9 cellular contexts compared by ENCODE assay signal in the genomic region with DNA sequence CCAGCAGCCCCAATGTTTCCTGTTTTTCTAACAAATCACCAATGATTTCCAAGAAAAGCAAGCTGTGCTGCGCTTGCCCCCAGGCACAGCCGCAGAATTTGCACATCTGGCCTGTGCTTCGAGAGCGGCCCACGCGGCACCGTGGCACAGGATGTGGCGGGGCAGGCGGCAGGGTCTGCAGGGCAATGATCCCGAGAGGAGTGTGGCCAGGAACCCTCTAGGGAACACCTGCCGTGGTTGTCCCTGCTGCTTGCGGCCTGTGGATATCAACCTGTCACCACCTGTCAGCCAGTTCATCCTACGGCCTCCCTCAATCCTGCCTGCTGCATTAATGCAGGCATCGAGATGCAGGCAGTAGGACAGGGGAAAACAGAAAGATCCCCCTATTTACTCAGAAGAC. TPM values are rescaled to one million over a fixed set of nuclear protein-coding genes. Genes with fewer than 3 reads are reported as not detected.
DNase-seq lines count a peak whose midpoint lies in the region; ATAC-seq and TF ChIP-seq lines count a peak whose summit lies in the region.
"Had no signal": no experiment of that assay in that cellular context is flagged by ENCODE, and none has a peak within 500 bp of the region (broad histone marks: within the 10 kb centered on the region; RNA-seq: fewer than 3 reads in every experiment).

No MANE protein-coding gene starts in this region.

- no peaks in the 10 kb centered on the region for H3K79me2 ChIP-seq in GM23248 (ENCODE audit: insufficient read depth)

- H3K27me3 ChIP-seq in left lung, result peaks cover 0 to 10% of the 10 kb centered on the region in 2 donors
- 0 out of 2 replicates have a peak, but pooled peaks cover 22% of the 10 kb centered on the region for H3K27me3 ChIP-seq in GM23248 (replicated peaks; ENCODE audit: insufficient read depth)

- H3K4me2 ChIP-seq in GM23248 (ENCODE audit: unreplicated experiment), result no peak overlapping the region
- H3K4me2 ChIP-seq: SK-N-SH had no signal

- peaks cover 83 to 86% of the 10 kb centered on the region in 2 donors for H3K36me3 Mint-ChIP-seq in CD14-positive monocyte
- H3K36me3 Mint-ChIP-seq in activated CD4-positive, alpha-beta memory T cell treated with anti-CD3 and anti-CD28 coated beads, Interleukin-2, amount 10 ng/mL, durations not matched to agents 7 days and 5 days (ENCODE audit: low read depth), result peaks cover 61% of the 10 kb centered on the region

- ATAC-seq in HG02798 (IDR thresholded peaks at IDR 0.05; ENCODE audit: poor library complexity, unreplicated experiment) (peak; percentile 68), left lung (peak; percentile 46)

- POLR2A ChIA-PET in activated CD4-positive, alpha-beta memory T cell treated with anti-CD3 and anti-CD28 coated beads, Interleukin-2, amount 10 ng/mL, durations not matched to agents 7 days and 5 days (lab: Charles Lee), result interaction anchor here (0.5 to 6.3 kb wide), 8 partner anchors 9 to 768 kb away, joined by 3 to 64 read pairs (median 6); partner anchors contain the start of gene PIK3R5

- no peaks in the 10 kb centered on the region for H4K20me1 ChIP-seq in GM23248 (ENCODE audit: insufficient read depth)

- DNase-seq in CD14-positive monocyte (ENCODE audit: low spot score) (no peak), left lung (peak in 1 of 2 donors; percentile 83), GM23248 (no peak), OCI-M1 (lab: John Stamatoyannopoulos, UW) (no peak), DMS53 (lab: John Stamatoyannopoulos, UW) (no peak), globus pallidus (ENCODE audit: low spot score) (no peak)
- peak; percentile 82 for DNase-seq in activated CD4-positive, alpha-beta memory T cell treated with anti-CD3 and anti-CD28 coated beads, Interleukin-2, amount 10 ng/mL, durations not matched to agents 7 days and 5 days
- DNase-seq: SK-N-SH had no signal

- H3K27me3 Mint-ChIP-seq in CD14-positive monocyte (ENCODE audit: low read depth in 3 of 3), result peaks cover 0 to 2% (median 0%) of the 10 kb centered on the region in 3 donors
- H3K27me3 Mint-ChIP-seq in activated CD4-positive, alpha-beta memory T cell treated with anti-CD3 and anti-CD28 coated beads, Interleukin-2, amount 10 ng/mL, durations not matched to agents 7 days and 5 days, result no peaks in the 10 kb centered on the region

- peaks cover 0 to 4% (median 0%) of the 10 kb centered on the region in 7 donors for H3K9me3 Mint-ChIP-seq in CD14-positive monocyte
- no peaks in the 10 kb centered on the region for H3K9me3 Mint-ChIP-seq in activated CD4-positive, alpha-beta memory T cell treated with anti-CD3 and anti-CD28 coated beads, Interleukin-2, amount 10 ng/mL, durations not matched to agents 7 days and 5 days

- H3K9me3 ChIP-seq in left lung, result no peaks in the 10 kb centered on the region
- no peaks in the 10 kb centered on the region for H3K9me3 ChIP-seq in GM23248 (ENCODE audit: low read depth)
- H3K9me3 ChIP-seq: SK-N-SH had no signal

- no peaks in the 10 kb centered on the region for H3F3A ChIP-seq in GM23248 (ENCODE audit: insufficient read depth)

- TF ChIP-seq CTCF in CD14-positive monocyte (IDR thresholded peaks at IDR 0.05) (no peak), left lung (IDR thresholded peaks at IDR 0.05) (no peak)

- H3K4me3 Mint-ChIP-seq in CD14-positive monocyte, result peak overlapping the region in 1 of 2 donors; percentile 31
- peak overlapping the region; percentile 75 for H3K4me3 Mint-ChIP-seq in activated CD4-positive, alpha-beta memory T cell treated with anti-CD3 and anti-CD28 coated beads, Interleukin-2, amount 10 ng/mL, durations not matched to agents 7 days and 5 days

- CTCF ChIA-PET in activated CD4-positive, alpha-beta memory T cell treated with anti-CD3 and anti-CD28 coated beads, Interleukin-2, amount 10 ng/mL, durations not matched to agents 7 days and 5 days (lab: Charles Lee), result interaction anchor here (1.1 to 1.5 kb wide), 3 partner anchors 13 to 41 kb away, joined by 3 to 6 read pairs (median 4); partner anchors contain the start of gene PIK3R5

- H3K36me3 ChIP-seq in left lung (peaks cover 0 to 11% of the 10 kb centered on the region in 2 donors), GM23248 (ENCODE audit: low read depth) (no peaks in the 10 kb centered on the region)

- H3K9me2 ChIP-seq in GM23248 (ENCODE audit: insufficient read depth), result no peaks in the 10 kb centered on the region
- H3K9me2 ChIP-seq: SK-N-SH had no signal

- peak overlapping the region in 1 of 2 donors; percentile 64 for H3K27ac ChIP-seq in left lung
- no peak overlapping the region for H3K27ac ChIP-seq in GM23248

- H3K4me1 ChIP-seq in left lung (peaks cover 0 to 64% of the 10 kb centered on the region in 2 donors), GM23248 (ENCODE audit: insufficient read depth) (no peaks in the 10 kb centered on the region)

- in situ Hi-C loops in GM23248 (cut with MboI), result no loop called here

- no peak overlapping the region for H3K4me3 ChIP-seq in left lung
- no peak overlapping the region for H3K4me3 ChIP-seq in GM23248

- intact Hi-C loops in CD14-positive monocyte (cut with micrococcal nuclease), result no loop called here
- intact Hi-C loops in left lung (cut with DNase I), result no loop called here

- H3K27ac Mint-ChIP-seq in CD14-positive monocyte, result peak overlapping the region; percentile 79 to 91 (median 86)
- peak overlapping the region; percentile 99 for H3K27ac Mint-ChIP-seq in activated CD4-positive, alpha-beta memory T cell treated with anti-CD3 and anti-CD28 coated beads, Interleukin-2, amount 10 ng/mL, durations not matched to agents 7 days and 5 days

- H2AFZ ChIP-seq in GM23248, result no peak overlapping the region

- peaks cover 63% of the 10 kb centered on the region for H3K4me1 Mint-ChIP-seq in CD14-positive monocyte
- H3K4me1 Mint-ChIP-seq in activated CD4-positive, alpha-beta memory T cell treated with anti-CD3 and anti-CD28 coated beads, Interleukin-2, amount 10 ng/mL, durations not matched to agents 7 days and 5 days, result peaks cover 74% of the 10 kb centered on the region

- 81 to 88% methylated on average over 14 of the region's 14 CpGs for WGBS in GM23248 (ENCODE audit: low coverage in 1 of 2, low lambda C conversion rate in 2 of 2, missing lambda C conversion rate in 2 of 2), 2 experiments

- no peak overlapping the region for H3K9ac ChIP-seq in GM23248
- H3K9ac ChIP-seq: SK-N-SH had no signal

RNA-seq across cellular contexts. Expression of gene PIK3R5, which starts 24.0 kb away (rescaled TPM):
- polyA plus RNA-seq in CD14-positive monocyte (10 to 100 TPM; 32.1 to 47.5 TPM), GM23248 (2016; fragmentation: Nextera tagmentation; extraction: Ambion mirVana) (not detected in 2 replicates)
- 10 to 100 TPM; 50.3 to 52.7 TPM for total RNA-seq in activated CD4-positive, alpha-beta memory T cell treated with anti-CD3 and anti-CD28 coated beads, Interleukin-2, amount 10 ng/mL, durations not matched to agents 7 days and 5 days
- 10 to 100 TPM; 19.4 to 84.8 TPM for total RNA-seq in left lung
- total RNA-seq in GM23248 (2014; rRNA removed; shearing (Covaris generic)), result 0.11 TPM in 1 of 2 replicates, not detected in the other
- polyA plus RNA-seq: SK-N-SH had no signal

Comparison
In these comparisons a context has a peak if more than half of its experiments do, and no peak if none do; other contexts are left out.
1. RNA of gene PIK3R5, which starts 24.0 kb away (total RNA-seq): 19.4 to 84.8 TPM in left lung and 50.3 to 52.7 TPM in activated CD4-positive, alpha-beta memory T cell treated with anti-CD3 and anti-CD28 coated beads, Interleukin-2, amount 10 ng/mL, durations not matched to agents 7 days and 5 days; 0.11 TPM in GM23248; every median in the first group is over 10 times any median in the second.